ENCODE assay signal across 11 cellular contexts in the genomic region with DNA sequence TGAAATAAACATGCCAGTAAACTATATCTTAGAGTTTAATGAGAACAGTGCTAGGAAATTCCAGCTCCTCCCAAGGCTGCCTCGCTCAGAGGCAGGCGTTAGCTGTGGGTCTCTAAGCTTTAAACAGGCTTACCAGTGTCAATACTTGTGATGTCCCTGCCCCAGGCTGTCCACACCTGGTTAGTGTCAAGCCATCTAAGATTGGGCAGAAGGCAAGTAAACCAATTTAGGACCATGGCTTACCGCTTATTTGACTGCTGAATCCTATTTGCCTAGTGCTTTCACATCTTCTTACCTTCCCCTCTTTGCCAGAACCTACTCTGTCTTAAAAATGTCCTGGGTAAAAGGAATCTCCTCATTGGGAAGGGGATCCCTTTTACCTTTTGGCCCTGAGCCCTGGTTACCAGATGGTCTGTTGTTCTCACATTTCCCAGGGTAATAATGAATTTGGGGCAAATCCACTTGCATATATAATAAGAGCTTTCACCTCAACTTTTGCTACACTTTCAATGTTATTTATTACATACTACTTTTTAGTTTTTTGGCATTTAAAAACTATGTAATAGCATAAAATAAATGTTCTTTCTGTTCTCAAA. TPM values are rescaled to one million over a fixed set of nuclear protein-coding genes. Genes with fewer than 3 reads are reported as not detected.
A peak's percentile ranks its signal among the peaks of the same experiment; 100 is the strongest.
DNase-seq lines count a peak whose midpoint lies in the region; ATAC-seq, FAIRE-seq and TF ChIP-seq lines count a peak whose summit lies in the region.
"Had no signal": no experiment of that assay in that cellular context is flagged by ENCODE, and none has a peak within 500 bp of the region (broad histone marks: within the 10 kb centered on the region; RNA-seq: fewer than 3 reads in every experiment).

No MANE protein-coding gene starts in this region.

- TF ChIP-seq POLR2A in GM12892 (IDR thresholded peaks at IDR 0.05; ENCODE audit: low read depth, low read length), result no peak

- DNase-seq in GM12892 (ENCODE audit: insufficient read length) (no peak), iPS-NIHi11 (ENCODE audit: low spot score) (peak; percentile 20), AG20443 (ENCODE audit: low spot score) (no peak), AML-193 (lab: John Stamatoyannopoulos, UW) (no peak), NCI-H748 treated with DMSO at 0.1 percent for 48 hours (lab: John Stamatoyannopoulos, UW) (no peak)
- no peak for DNase-seq in stimulated activated CD4-positive, alpha-beta T cell treated with anti-CD3 and anti-CD28 coated beads, Interleukin-1b, Interleukin-23, amount 100 ng/mL, for 48 hours
- DNase-seq: EL, mammary epithelial cell had no signal

- ATAC-seq in GM19467 (IDR thresholded peaks at IDR 0.05; ENCODE audit: unreplicated experiment) (peak; percentile 45), HG03457 (IDR thresholded peaks at IDR 0.05; ENCODE audit: unreplicated experiment) (peak; percentile 45)
- ATAC-seq: stimulated activated memory B cell treated with anti-CD40 and anti-IgM and Interleukin-4, amounts not matched to agents 10 μg/mL and 1 μg/mL and 100 μg/mL, for 72 hours had no signal

- peak; percentile 85 for FAIRE-seq in GM12892 (lab: Jason Lieb, UNC)

RNA-seq across cellular contexts. Expression of a gene that starts 14.9 kb away (rescaled TPM):
- 9.1 TPM for polyA plus RNA-seq in GM12892 (2012; ENCODE audit: missing spikeins)
